1 cellular context compared by ENCODE assay signal in the genomic region with DNA sequence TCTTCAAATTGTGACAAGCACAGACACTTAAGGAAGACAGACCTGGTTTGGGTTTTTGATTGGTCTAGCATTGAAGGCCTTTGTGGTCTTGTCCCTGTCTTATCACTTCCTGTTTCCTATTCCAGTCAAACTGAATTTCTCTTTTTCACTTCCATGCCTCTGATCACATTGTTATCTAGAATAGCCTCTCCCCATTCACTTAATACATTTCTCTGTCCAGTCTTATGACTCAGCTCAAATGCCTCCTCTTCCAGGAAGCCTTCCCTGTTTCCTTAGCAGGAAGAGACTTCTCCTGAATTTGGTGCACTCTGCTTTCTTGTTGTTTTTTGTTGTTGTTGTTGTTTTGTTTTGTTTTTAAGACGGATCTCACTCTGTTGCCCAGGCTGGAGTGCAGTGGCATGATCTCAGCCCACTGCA.
TF ChIP-seq lines count a peak whose summit lies in the region.

No MANE protein-coding gene starts in this region.

TF ChIP-seq in GM23338, 12 proteins besides CTCF, POLR2A, EP300 and RAD21 (continued from another document):
- TF ChIP-seq, protein P1, sequence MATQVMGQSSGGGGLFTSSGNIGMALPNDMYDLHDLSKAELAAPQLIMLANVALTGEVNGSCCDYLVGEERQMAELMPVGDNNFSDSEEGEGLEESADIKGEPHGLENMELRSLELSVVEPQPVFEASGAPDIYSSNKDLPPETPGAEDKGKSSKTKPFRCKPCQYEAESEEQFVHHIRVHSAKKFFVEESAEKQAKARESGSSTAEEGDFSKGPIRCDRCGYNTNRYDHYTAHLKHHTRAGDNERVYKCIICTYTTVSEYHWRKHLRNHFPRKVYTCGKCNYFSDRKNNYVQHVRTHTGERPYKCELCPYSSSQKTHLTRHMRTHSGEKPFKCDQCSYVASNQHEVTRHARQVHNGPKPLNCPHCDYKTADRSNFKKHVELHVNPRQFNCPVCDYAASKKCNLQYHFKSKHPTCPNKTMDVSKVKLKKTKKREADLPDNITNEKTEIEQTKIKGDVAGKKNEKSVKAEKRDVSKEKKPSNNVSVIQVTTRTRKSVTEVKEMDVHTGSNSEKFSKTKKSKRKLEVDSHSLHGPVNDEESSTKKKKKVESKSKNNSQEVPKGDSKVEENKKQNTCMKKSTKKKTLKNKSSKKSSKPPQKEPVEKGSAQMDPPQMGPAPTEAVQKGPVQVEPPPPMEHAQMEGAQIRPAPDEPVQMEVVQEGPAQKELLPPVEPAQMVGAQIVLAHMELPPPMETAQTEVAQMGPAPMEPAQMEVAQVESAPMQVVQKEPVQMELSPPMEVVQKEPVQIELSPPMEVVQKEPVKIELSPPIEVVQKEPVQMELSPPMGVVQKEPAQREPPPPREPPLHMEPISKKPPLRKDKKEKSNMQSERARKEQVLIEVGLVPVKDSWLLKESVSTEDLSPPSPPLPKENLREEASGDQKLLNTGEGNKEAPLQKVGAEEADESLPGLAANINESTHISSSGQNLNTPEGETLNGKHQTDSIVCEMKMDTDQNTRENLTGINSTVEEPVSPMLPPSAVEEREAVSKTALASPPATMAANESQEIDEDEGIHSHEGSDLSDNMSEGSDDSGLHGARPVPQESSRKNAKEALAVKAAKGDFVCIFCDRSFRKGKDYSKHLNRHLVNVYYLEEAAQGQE (IDR thresholded peaks at IDR 0.05; ENCODE audit: unreplicated experiment) = no peak
